In genomic region chr15:43527016-43527801, GRCh38 we compare ENCODE assay signal across 17 cellular contexts. TPM values are rescaled to one million over a fixed set of nuclear protein-coding genes. Genes with fewer than 3 reads are reported as not detected.
A peak's percentile ranks its signal among the peaks of the same experiment; 100 is the strongest.
DNase-seq lines count a peak whose midpoint lies in the region; ATAC-seq and TF ChIP-seq lines count a peak whose summit lies in the region.
"Had no signal": no experiment of that assay in that cellular context is flagged by ENCODE, and none has a peak within 500 bp of the region (broad histone marks: within the 10 kb centered on the region; RNA-seq: fewer than 3 reads in every experiment).

No MANE protein-coding gene starts in this region.

- TF ChIP-seq EP300 in sigmoid colon (IDR thresholded peaks at IDR 0.05): no peak

- no peak for ATAC-seq in RWPE2 (ENCODE audit: low read depth)
- no peak for ATAC-seq in GM19023 (IDR thresholded peaks at IDR 0.05; ENCODE audit: unreplicated experiment)
- no peak for ATAC-seq in HG03439 (IDR thresholded peaks at IDR 0.05; ENCODE audit: unreplicated experiment)

- WGBS in sigmoid colon, 2 donors: 87 to 88% methylated on average over 9 of the region's 9 CpGs

- H3K27ac ChIP-seq in RWPE2 (ENCODE audit: poor library complexity, severe bottlenecking) (no peak overlapping the region), sigmoid colon (no peak overlapping the region), coronary artery (no peak overlapping the region)

- DNase-seq in H7 (peak; percentile 44), RWPE2 (ENCODE audit: low spot score) (peak; percentile 73), mesenteric fat pad (ENCODE audit: low spot score) (peak; percentile 77), sigmoid colon (peak; percentile 32), coronary artery (ENCODE audit: low spot score) (no peak), NCI-H345 treated with DMSO at 0.1 percent for 48 hours (lab: John Stamatoyannopoulos, UW; ENCODE audit: unreplicated experiment) (no peak)
- DNase-seq: 8988T; AML-193; Caco-2; CD8-positive, alpha-beta memory T cell; DND-41; GDM1; HCEC 1CT had no signal

- H3K4me3 ChIP-seq in H7 (ENCODE audit: insufficient read depth, low read depth, low read length): no peak overlapping the region
- no peak overlapping the region for H3K4me3 ChIP-seq in RWPE2 (ENCODE audit: severe bottlenecking)
- H3K4me3 ChIP-seq in sigmoid colon: no peak overlapping the region
- H3K4me3 ChIP-seq in coronary artery: no peak overlapping the region
- H3K4me3 ChIP-seq: BLaER1 had no signal

- intact Hi-C loops in sigmoid colon (cut with DNase I): no loop called here

- H3K4me1 ChIP-seq in RWPE2 (ENCODE audit: insufficient read depth, poor library complexity, severe bottlenecking) (no peaks in the 10 kb centered on the region), sigmoid colon (peaks cover 0 to 9% (median 0%) of the 10 kb centered on the region in 4 donors)
- H3K4me1 ChIP-seq: Caco-2 had no signal

- TF ChIP-seq CTCF in RWPE2 (IDR thresholded peaks at IDR 0.05; ENCODE audit: poor library complexity, severe bottlenecking): no peak
- TF ChIP-seq CTCF in sigmoid colon (IDR thresholded peaks at IDR 0.05): no peak
- TF ChIP-seq CTCF in coronary artery (IDR thresholded peaks at IDR 0.05): no peak

- no peaks in the 10 kb centered on the region for H3K9me3 ChIP-seq in RWPE2 (ENCODE audit: severe bottlenecking)
- no peaks in the 10 kb centered on the region for H3K9me3 ChIP-seq in sigmoid colon
- H3K9me3 ChIP-seq: Caco-2 had no signal

- no peaks in the 10 kb centered on the region for H3K27me3 ChIP-seq in H7 (ENCODE audit: control insufficient read depth, insufficient read depth, low read length)
- no peaks in the 10 kb centered on the region for H3K27me3 ChIP-seq in RWPE2 (ENCODE audit: insufficient read depth, poor library complexity, severe bottlenecking)
- H3K27me3 ChIP-seq in sigmoid colon: no peaks in the 10 kb centered on the region
- H3K27me3 ChIP-seq: BLaER1 had no signal

- no peaks in the 10 kb centered on the region for H3K36me3 ChIP-seq in H7 (replicated peaks; ENCODE audit: control insufficient read depth, insufficient read depth, low read length)
- no peaks in the 10 kb centered on the region for H3K36me3 ChIP-seq in RWPE2 (ENCODE audit: low read depth)
- peaks cover 19 to 78% (median 36%) of the 10 kb centered on the region in 4 donors for H3K36me3 ChIP-seq in sigmoid colon

- no peak for TF ChIP-seq POLR2A in sigmoid colon (IDR thresholded peaks at IDR 0.05)

RNA-seq across cellular contexts. Expression of gene MAP1A, which starts 9.8 kb away (rescaled TPM):
- 0.67 and 1.8 TPM in 2 replicates for total RNA-seq in H7 (2014; rRNA removed; shearing (Covaris generic))
- total RNA-seq in mesenteric fat pad: 13.8 TPM
- 10 to 100 TPM; 25.2 to 61.2 (median 32.3) TPM for total RNA-seq in sigmoid colon
- 1 to 10 TPM in 2 of 3 donors, under 1 TPM in 1; 0.23 to 4.8 (median 1.2) TPM for polyA plus RNA-seq in sigmoid colon
- polyA plus RNA-seq: IgD-negative memory B cell had no signal

RNA-seq across cellular contexts. Expression of gene TP53BP1, which starts 34.3 kb away (rescaled TPM):
- 36.6 and 43.5 TPM in 2 replicates for total RNA-seq in H7 (2014; rRNA removed; shearing (Covaris generic))
- total RNA-seq in mesenteric fat pad (44.8 TPM), sigmoid colon (10 to 100 TPM; 38.3 to 63.4 (median 41.1) TPM)
- 10 to 100 TPM in 1 of 3 donors, 1 to 10 TPM in 2; 1.8 to 13.5 (median 6.6) TPM for polyA plus RNA-seq in sigmoid colon

Comparison
In these comparisons a context has a peak if more than half of its experiments do, and no peak if none do; other contexts are left out.
1. DNase-seq: peak in H7 (single experiment), RWPE2 (single experiment), mesenteric fat pad (single experiment) and sigmoid colon (single experiment); none in coronary artery (single experiment) and NCI-H345 treated with DMSO at 0.1 percent for 48 hours (single experiment).